ENCODE assay signal across 1 cellular context in genomic region chr12:131765961-131766360, GRCh38.
TF ChIP-seq lines count a peak whose summit lies in the region.

No MANE protein-coding gene starts in this region.

TF ChIP-seq in WTC11, 78 proteins besides CTCF, POLR2A, EP300 and RAD21 (continued from another document):
- TF ChIP-seq, protein P1, sequence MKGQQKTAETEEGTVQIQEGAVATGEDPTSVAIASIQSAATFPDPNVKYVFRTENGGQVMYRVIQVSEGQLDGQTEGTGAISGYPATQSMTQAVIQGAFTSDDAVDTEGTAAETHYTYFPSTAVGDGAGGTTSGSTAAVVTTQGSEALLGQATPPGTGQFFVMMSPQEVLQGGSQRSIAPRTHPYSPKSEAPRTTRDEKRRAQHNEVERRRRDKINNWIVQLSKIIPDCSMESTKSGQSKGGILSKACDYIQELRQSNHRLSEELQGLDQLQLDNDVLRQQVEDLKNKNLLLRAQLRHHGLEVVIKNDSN (CRISPR knock-in tag; IDR thresholded peaks at IDR 0.05): no peak
- TF ChIP-seq ATF3 (CRISPR knock-in tag; conservative IDR thresholded peaks at IDR 0.05) (no peak), HMGA2 (CRISPR knock-in tag; IDR thresholded peaks at IDR 0.05) (no peak), ZBTB21 (CRISPR knock-in tag; IDR thresholded peaks at IDR 0.05; ENCODE audit: borderline replicate concordance) (no peak), ZSCAN18 (CRISPR knock-in tag; IDR thresholded peaks at IDR 0.05) (no peak), FOXJ3 (CRISPR knock-in tag; IDR thresholded peaks at IDR 0.05; ENCODE audit: borderline replicate concordance) (no peak), FOXP4 (CRISPR knock-in tag; IDR thresholded peaks at IDR 0.05) (no peak), TP53 (CRISPR knock-in tag; IDR thresholded peaks at IDR 0.05) (no peak), PRDM15 (CRISPR knock-in tag; IDR thresholded peaks at IDR 0.05) (no peak), RELA (CRISPR knock-in tag; IDR thresholded peaks at IDR 0.05; ENCODE audit: borderline replicate concordance) (no peak), ZNF396 (CRISPR knock-in tag; IDR thresholded peaks at IDR 0.05; ENCODE audit: borderline replicate concordance) (no peak), PREB (CRISPR knock-in tag; IDR thresholded peaks at IDR 0.05; ENCODE audit: borderline replicate concordance) (no peak)
- TF ChIP-seq, protein P2, sequence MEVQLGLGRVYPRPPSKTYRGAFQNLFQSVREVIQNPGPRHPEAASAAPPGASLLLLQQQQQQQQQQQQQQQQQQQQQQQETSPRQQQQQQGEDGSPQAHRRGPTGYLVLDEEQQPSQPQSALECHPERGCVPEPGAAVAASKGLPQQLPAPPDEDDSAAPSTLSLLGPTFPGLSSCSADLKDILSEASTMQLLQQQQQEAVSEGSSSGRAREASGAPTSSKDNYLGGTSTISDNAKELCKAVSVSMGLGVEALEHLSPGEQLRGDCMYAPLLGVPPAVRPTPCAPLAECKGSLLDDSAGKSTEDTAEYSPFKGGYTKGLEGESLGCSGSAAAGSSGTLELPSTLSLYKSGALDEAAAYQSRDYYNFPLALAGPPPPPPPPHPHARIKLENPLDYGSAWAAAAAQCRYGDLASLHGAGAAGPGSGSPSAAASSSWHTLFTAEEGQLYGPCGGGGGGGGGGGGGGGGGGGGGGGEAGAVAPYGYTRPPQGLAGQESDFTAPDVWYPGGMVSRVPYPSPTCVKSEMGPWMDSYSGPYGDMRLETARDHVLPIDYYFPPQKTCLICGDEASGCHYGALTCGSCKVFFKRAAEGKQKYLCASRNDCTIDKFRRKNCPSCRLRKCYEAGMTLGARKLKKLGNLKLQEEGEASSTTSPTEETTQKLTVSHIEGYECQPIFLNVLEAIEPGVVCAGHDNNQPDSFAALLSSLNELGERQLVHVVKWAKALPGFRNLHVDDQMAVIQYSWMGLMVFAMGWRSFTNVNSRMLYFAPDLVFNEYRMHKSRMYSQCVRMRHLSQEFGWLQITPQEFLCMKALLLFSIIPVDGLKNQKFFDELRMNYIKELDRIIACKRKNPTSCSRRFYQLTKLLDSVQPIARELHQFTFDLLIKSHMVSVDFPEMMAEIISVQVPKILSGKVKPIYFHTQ (CRISPR knock-in tag; IDR thresholded peaks at IDR 0.05): no peak
- TF ChIP-seq, protein P3, sequence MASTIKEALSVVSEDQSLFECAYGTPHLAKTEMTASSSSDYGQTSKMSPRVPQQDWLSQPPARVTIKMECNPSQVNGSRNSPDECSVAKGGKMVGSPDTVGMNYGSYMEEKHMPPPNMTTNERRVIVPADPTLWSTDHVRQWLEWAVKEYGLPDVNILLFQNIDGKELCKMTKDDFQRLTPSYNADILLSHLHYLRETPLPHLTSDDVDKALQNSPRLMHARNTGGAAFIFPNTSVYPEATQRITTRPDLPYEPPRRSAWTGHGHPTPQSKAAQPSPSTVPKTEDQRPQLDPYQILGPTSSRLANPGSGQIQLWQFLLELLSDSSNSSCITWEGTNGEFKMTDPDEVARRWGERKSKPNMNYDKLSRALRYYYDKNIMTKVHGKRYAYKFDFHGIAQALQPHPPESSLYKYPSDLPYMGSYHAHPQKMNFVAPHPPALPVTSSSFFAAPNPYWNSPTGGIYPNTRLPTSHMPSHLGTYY (CRISPR knock-in tag; IDR thresholded peaks at IDR 0.05): no peak
- TF ChIP-seq, protein P4, sequence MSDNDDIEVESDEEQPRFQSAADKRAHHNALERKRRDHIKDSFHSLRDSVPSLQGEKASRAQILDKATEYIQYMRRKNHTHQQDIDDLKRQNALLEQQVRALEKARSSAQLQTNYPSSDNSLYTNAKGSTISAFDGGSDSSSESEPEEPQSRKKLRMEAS (CRISPR knock-in tag; IDR thresholded peaks at IDR 0.05): no peak
